ENCODE assay signal across 14 cellular contexts in the genomic region with DNA sequence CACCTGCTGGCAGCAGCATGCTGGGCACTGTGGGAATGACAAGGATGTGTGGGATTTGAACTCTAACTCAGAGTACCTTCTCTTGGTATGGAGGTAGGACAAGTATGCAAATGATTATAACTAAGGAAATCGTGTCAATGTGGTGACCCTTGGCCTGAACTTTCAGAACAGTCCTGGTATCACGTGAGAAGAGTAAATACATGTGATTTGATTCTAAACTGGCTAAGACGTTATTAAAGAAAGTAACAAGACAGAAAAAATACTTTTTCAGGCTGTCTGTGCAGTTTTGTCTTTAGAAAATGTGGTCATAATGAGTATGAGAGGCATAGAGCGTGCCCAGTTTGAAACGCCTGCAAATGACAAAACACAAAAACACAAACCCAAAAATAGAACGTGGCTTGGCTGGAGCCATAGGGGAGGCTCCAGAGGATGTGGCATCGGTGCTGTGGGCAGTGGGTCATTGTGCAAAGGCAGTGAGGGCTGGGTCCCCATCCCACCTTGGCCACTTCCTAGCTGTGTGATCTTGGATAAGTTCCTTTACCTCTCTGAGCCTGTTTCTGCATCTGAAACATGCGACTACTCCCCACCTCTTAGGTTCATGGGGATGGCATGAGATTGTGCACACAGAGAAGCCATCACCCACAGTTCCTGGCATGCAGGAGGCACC. TPM values are rescaled to one million over a fixed set of nuclear protein-coding genes. Genes with fewer than 3 reads are reported as not detected.
A peak's percentile ranks its signal among the peaks of the same experiment; 100 is the strongest.
DNase-seq lines count a peak whose midpoint lies in the region; ATAC-seq, FAIRE-seq and TF ChIP-seq lines count a peak whose summit lies in the region.
"Had no signal": no experiment of that assay in that cellular context is flagged by ENCODE, and none has a peak within 500 bp of the region (broad histone marks: within the 10 kb centered on the region; RNA-seq: fewer than 3 reads in every experiment).

No MANE protein-coding gene starts in this region.

- H3K9me3 ChIP-seq in OCI-LY3 (ENCODE audit: insufficient read depth, low read length): no peaks in the 10 kb centered on the region
- H3K9me3 ChIP-seq in colonic mucosa: no peaks in the 10 kb centered on the region
- H3K9me3 ChIP-seq: testis had no signal

- peaks cover 48% of the 10 kb centered on the region for H3K4me1 ChIP-seq in OCI-LY3 (ENCODE audit: low read length)
- peaks cover 5% of the 10 kb centered on the region for H3K4me1 ChIP-seq in colonic mucosa
- H3K4me1 ChIP-seq: testis had no signal

- H3K27ac Mint-ChIP-seq in progenitor cell of endocrine pancreas: peak overlapping the region; percentile 35

- H3K27me3 ChIP-seq in OCI-LY3 (ENCODE audit: low read depth, low read length) (no peaks in the 10 kb centered on the region; the same call in 1 of the 2 replicates), colonic mucosa (no peaks in the 10 kb centered on the region)
- H3K27me3 ChIP-seq: testis had no signal

- no peak overlapping the region for H3K4me3 Mint-ChIP-seq in progenitor cell of endocrine pancreas (ENCODE audit: low read depth)

- H2AFZ ChIP-seq in OCI-LY3 (ENCODE audit: low read depth, low read length): no peak overlapping the region

- intact Hi-C loops in colonic mucosa (cut with DNase I): loop anchor here (5.0 to 10.0 kb wide), 2 partner anchors 91 to 97 kb away; no protein-coding TSS in a partner anchor

- H3K4me3 ChIP-seq in OCI-LY3 (ENCODE audit: low read length) (no peak overlapping the region), colonic mucosa (no peak overlapping the region)
- H3K4me3 ChIP-seq: SJSA1, testis had no signal

- no peak overlapping the region for H3K27ac ChIP-seq in OCI-LY3 (ENCODE audit: low read length)
- H3K27ac ChIP-seq in colonic mucosa: peak overlapping the region; percentile 64
- H3K27ac ChIP-seq: SJSA1, testis had no signal

- H3K9ac ChIP-seq in OCI-LY3 (ENCODE audit: low read length): no peak overlapping the region
- H3K9ac ChIP-seq in colonic mucosa (ENCODE audit: low read depth in 2 of 2, low read length in 2 of 2): peak overlapping the region in 1 of 2 donors; percentile 78

- no peak for TF ChIP-seq CTCF in OCI-LY3 (IDR thresholded peaks at IDR 0.05; ENCODE audit: low read depth, low read length)
- TF ChIP-seq CTCF in colonic mucosa (IDR thresholded peaks at IDR 0.05): no peak
- no peak for TF ChIP-seq CTCF in progenitor cell of endocrine pancreas (IDR thresholded peaks at IDR 0.05; ENCODE audit: unreplicated experiment)

- no peaks in the 10 kb centered on the region for H3K79me2 ChIP-seq in OCI-LY3 (ENCODE audit: low read length)

- peaks cover 12% of the 10 kb centered on the region for H3K27me3 Mint-ChIP-seq in progenitor cell of endocrine pancreas

- ATAC-seq in HG03045 (IDR thresholded peaks at IDR 0.05; ENCODE audit: unreplicated experiment): no peak

- no peak for TF ChIP-seq POLR2A in GM12891 (IDR thresholded peaks at IDR 0.05; ENCODE audit: low read depth, low read length)

- peak; percentile 87 for FAIRE-seq in GM12891 (lab: Jason Lieb, UNC)
- FAIRE-seq: colon had no signal

- DNase-seq in GM12891 (ENCODE audit: insufficient read length, low spot score) (no peak), colonic mucosa (no peak), progenitor cell of endocrine pancreas (ENCODE audit: low spot score, unreplicated experiment) (no peak), NCI-H1092 (lab: John Stamatoyannopoulos, UW) (no peak), epidermal melanocyte (ENCODE audit: insufficient read length, low spot score) (no peak), kidney tubule cell (ENCODE audit: low spot score) (no peak)
- DNase-seq: NCI-H524, testis had no signal

- H3K36me3 ChIP-seq in OCI-LY3 (replicated peaks; ENCODE audit: low read depth, low read length): no peaks in the 10 kb centered on the region
- H3K36me3 ChIP-seq in colonic mucosa: no peaks in the 10 kb centered on the region
- H3K36me3 ChIP-seq: SJSA1 had no signal

- H3K9me3 Mint-ChIP-seq in progenitor cell of endocrine pancreas (ENCODE audit: low read depth): no peaks in the 10 kb centered on the region

- H3K4me2 ChIP-seq in OCI-LY3 (ENCODE audit: low read length): peak overlapping the region; percentile 8; the same call in 1 of the 2 replicates

- no peaks in the 10 kb centered on the region for H4K20me1 ChIP-seq in OCI-LY3 (ENCODE audit: insufficient read depth, low read length)

- peaks cover 10% of the 10 kb centered on the region for H3K4me1 Mint-ChIP-seq in progenitor cell of endocrine pancreas (ENCODE audit: low read depth)

- no peaks in the 10 kb centered on the region for H3K36me3 Mint-ChIP-seq in progenitor cell of endocrine pancreas (ENCODE audit: insufficient read depth)

TF ChIP-seq in GM12891, 5 proteins besides CTCF, POLR2A, EP300 and RAD21:
- TF ChIP-seq POLR2AphosphoS5 (IDR thresholded peaks at IDR 0.05; ENCODE audit: low read depth, low read length) (no peak), SPI1 (IDR thresholded peaks at IDR 0.05; ENCODE audit: low read depth, low read length) (no peak), POU2F2 (IDR thresholded peaks at IDR 0.05; ENCODE audit: low read depth, low read length) (no peak), PAX5 (IDR thresholded peaks at IDR 0.05; ENCODE audit: insufficient read depth, low read length, severe bottlenecking) (no peak), TAF1 (IDR thresholded peaks at IDR 0.05; ENCODE audit: low read depth, low read length) (no peak)

RNA-seq across cellular contexts. Expression of gene IL2RB, which starts 18.4 kb away (rescaled TPM):
- polyA plus RNA-seq in GM12891 (2012; ENCODE audit: low read depth, missing spikeins): 44.7 TPM
- total RNA-seq in colonic mucosa (1 to 10 TPM; 2.0 to 2.7 TPM), progenitor cell of endocrine pancreas (not detected in 2 replicates)
- total RNA-seq: fibroblast of lung, SJSA1 had no signal

RNA-seq across cellular contexts. Expression of gene C1QTNF6, which starts 19.9 kb away (rescaled TPM):
- 2.6 TPM for polyA plus RNA-seq in GM12891 (2012; ENCODE audit: low read depth, missing spikeins)
- total RNA-seq in colonic mucosa (10 to 100 TPM in 1 of 2 donors, 1 to 10 TPM in 1; 9.3 to 16.7 TPM), progenitor cell of endocrine pancreas (13.8 and 14.5 TPM in 2 replicates)

RNA-seq across cellular contexts. Expression of gene SSTR3, which starts 44.2 kb away (rescaled TPM):
- 3.7 TPM for polyA plus RNA-seq in GM12891 (2012; ENCODE audit: low read depth, missing spikeins)
- under 1 TPM in 1 of 2 donors, not detected in 1; 0.12 TPM for total RNA-seq in colonic mucosa
- 1.3 and 1.9 TPM in 2 replicates for total RNA-seq in progenitor cell of endocrine pancreas
- total RNA-seq: fibroblast of lung, M059J, SJSA1 had no signal
- polyA plus RNA-seq: fibroblast of lung had no signal

RNA-seq across cellular contexts. Expression of gene TMPRSS6, which starts 58.6 kb away (rescaled TPM):
- polyA plus RNA-seq in GM12891 (2012; ENCODE audit: low read depth, missing spikeins): 2.1 TPM
- 1 to 10 TPM in 1 of 2 donors, under 1 TPM in 1; 0.10 to 1.5 TPM for total RNA-seq in colonic mucosa
- 12.6 and 16.4 TPM in 2 replicates for total RNA-seq in progenitor cell of endocrine pancreas
- total RNA-seq: fibroblast of lung, M059J, SJSA1 had no signal
- polyA plus RNA-seq: fibroblast of lung had no signal
